Comparison of ENCODE assay signal across 2 cellular contexts in the genomic region with DNA sequence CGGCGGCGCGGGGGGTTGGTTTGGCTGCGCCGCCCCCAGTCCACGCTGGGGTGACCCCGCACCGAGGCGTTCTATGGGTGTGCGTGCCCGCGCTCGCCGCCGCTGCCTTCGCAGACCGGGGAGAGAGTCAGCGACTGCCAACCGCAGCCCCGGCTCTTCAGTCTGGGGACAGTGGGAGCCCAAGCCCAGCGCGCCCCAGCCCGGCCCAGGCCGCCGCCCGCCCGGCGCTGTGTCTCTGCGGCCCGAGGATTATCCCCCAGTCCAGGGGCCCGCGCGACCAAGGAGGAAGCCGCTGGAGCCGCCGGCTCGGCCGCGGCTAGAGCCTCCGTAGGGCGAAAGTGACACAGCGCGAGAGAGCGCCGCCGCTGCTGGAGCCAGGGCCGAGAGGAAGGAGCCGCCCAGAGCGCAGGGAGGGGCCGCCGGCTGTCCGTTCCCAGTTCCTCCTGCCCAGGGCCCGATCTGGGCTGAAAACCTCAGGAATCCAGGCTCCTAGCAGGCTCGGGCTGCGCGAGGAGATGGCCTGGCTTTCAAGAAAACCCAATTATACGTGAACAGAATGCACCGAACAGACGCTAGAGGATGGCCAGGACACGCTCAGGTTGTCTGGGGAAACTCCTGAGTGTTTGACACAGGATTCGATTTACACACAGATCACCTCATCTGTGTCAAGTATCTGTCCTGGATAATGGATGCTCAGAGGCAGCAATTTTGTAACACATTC.
TF ChIP-seq lines count a peak whose summit lies in the region.

No MANE protein-coding gene starts in this region.

TF ChIP-seq in GM23338, 12 proteins besides CTCF, POLR2A, EP300 and RAD21:
- TF ChIP-seq, protein P1, sequence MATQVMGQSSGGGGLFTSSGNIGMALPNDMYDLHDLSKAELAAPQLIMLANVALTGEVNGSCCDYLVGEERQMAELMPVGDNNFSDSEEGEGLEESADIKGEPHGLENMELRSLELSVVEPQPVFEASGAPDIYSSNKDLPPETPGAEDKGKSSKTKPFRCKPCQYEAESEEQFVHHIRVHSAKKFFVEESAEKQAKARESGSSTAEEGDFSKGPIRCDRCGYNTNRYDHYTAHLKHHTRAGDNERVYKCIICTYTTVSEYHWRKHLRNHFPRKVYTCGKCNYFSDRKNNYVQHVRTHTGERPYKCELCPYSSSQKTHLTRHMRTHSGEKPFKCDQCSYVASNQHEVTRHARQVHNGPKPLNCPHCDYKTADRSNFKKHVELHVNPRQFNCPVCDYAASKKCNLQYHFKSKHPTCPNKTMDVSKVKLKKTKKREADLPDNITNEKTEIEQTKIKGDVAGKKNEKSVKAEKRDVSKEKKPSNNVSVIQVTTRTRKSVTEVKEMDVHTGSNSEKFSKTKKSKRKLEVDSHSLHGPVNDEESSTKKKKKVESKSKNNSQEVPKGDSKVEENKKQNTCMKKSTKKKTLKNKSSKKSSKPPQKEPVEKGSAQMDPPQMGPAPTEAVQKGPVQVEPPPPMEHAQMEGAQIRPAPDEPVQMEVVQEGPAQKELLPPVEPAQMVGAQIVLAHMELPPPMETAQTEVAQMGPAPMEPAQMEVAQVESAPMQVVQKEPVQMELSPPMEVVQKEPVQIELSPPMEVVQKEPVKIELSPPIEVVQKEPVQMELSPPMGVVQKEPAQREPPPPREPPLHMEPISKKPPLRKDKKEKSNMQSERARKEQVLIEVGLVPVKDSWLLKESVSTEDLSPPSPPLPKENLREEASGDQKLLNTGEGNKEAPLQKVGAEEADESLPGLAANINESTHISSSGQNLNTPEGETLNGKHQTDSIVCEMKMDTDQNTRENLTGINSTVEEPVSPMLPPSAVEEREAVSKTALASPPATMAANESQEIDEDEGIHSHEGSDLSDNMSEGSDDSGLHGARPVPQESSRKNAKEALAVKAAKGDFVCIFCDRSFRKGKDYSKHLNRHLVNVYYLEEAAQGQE (IDR thresholded peaks at IDR 0.05; ENCODE audit: unreplicated experiment): no peak

TF ChIP-seq in WTC11, 78 proteins besides CTCF, POLR2A, EP300 and RAD21 (continued from another document):
- TF ChIP-seq, protein P2, sequence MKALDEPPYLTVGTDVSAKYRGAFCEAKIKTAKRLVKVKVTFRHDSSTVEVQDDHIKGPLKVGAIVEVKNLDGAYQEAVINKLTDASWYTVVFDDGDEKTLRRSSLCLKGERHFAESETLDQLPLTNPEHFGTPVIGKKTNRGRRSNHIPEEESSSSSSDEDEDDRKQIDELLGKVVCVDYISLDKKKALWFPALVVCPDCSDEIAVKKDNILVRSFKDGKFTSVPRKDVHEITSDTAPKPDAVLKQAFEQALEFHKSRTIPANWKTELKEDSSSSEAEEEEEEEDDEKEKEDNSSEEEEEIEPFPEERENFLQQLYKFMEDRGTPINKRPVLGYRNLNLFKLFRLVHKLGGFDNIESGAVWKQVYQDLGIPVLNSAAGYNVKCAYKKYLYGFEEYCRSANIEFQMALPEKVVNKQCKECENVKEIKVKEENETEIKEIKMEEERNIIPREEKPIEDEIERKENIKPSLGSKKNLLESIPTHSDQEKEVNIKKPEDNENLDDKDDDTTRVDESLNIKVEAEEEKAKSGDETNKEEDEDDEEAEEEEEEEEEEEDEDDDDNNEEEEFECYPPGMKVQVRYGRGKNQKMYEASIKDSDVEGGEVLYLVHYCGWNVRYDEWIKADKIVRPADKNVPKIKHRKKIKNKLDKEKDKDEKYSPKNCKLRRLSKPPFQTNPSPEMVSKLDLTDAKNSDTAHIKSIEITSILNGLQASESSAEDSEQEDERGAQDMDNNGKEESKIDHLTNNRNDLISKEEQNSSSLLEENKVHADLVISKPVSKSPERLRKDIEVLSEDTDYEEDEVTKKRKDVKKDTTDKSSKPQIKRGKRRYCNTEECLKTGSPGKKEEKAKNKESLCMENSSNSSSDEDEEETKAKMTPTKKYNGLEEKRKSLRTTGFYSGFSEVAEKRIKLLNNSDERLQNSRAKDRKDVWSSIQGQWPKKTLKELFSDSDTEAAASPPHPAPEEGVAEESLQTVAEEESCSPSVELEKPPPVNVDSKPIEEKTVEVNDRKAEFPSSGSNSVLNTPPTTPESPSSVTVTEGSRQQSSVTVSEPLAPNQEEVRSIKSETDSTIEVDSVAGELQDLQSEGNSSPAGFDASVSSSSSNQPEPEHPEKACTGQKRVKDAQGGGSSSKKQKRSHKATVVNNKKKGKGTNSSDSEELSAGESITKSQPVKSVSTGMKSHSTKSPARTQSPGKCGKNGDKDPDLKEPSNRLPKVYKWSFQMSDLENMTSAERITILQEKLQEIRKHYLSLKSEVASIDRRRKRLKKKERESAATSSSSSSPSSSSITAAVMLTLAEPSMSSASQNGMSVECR (CRISPR knock-in tag; IDR thresholded peaks at IDR 0.05; ENCODE audit: borderline replicate concordance): no peak
